21 cellular contexts compared by ENCODE assay signal in the genomic region with DNA sequence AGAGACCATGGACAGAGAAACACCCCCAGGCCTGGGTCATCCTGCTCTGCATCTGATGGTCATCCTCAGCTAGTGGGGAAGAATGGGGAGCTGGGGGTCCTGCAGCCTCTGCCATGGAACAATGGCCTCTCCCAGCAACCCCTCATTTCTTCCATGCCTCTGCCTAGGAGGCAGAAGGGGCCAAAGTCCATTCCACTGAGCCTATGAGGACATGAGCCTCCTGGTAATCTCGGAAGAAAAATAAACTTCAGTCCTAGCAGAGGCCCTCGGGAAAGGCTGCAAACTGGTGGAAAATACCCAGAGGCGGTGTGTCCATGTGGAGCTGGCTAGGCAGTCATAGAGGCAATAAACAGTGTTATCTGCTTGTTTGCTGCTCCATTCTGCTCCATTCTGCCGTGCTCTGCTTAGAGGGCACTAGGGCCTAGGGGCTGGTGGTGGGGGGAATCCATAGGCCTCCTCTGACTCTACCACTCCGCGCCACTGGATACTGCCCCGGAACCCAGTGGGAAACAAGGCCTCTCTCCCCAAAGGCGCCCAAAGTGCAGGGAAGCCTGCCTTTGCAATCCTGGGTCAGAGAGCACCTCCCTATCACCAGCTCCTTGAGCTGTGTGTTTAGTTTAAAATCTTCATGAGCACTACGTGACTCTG. TPM values are rescaled to one million over a fixed set of nuclear protein-coding genes. Genes with fewer than 3 reads are reported as not detected.
DNase-seq lines count a peak whose midpoint lies in the region; ATAC-seq, FAIRE-seq and TF ChIP-seq lines count a peak whose summit lies in the region.
"Had no signal": no experiment of that assay in that cellular context is flagged by ENCODE, and none has a peak within 500 bp of the region (broad histone marks: within the 10 kb centered on the region; RNA-seq: fewer than 3 reads in every experiment).

No MANE protein-coding gene starts in this region.

- intact Hi-C loops in HepG2 (cut with micrococcal nuclease; ENCODE audit: unreplicated experiment), result no loop called here
- intact Hi-C loops in right lobe of liver (cut with DNase I), result no loop called here
- intact Hi-C loops in pancreas (cut with DNase I), result no loop called here
- intact Hi-C loops in activated naive CD4-positive, alpha-beta T cell treated with anti-CD3 and anti-CD28 coated beads for 36 hours (cut with micrococcal nuclease), result no loop called here

- no peak overlapping the region for H3K4me3 Mint-ChIP-seq in activated naive CD4-positive, alpha-beta T cell treated with anti-CD3 and anti-CD28 coated beads for 36 hours
- H3K4me3 Mint-ChIP-seq: activated CD4-positive, alpha-beta T cell treated with anti-CD3 and anti-CD28 coated beads, Interleukin-2, amount 10 ng/mL, durations not matched to agents 7 days and 5 days; CD4-positive, alpha-beta memory T cell had no signal

- H3K27ac ChIP-seq in HepG2 (ENCODE audit: extremely low read length, insufficient read depth, low read length) (peak overlapping the region; percentile 97), right lobe of liver (no peak overlapping the region), pancreas (peak overlapping the region in 2 of 4 donors; percentile 48 to 60)
- H3K27ac ChIP-seq: upper lobe of right lung had no signal

- CTCF ChIA-PET in HepG2 (lab: Yijun Ruan, JAX; ENCODE audit: low intra/inter-chr PET ratio, low total read pairs), result no interaction called here
- CTCF ChIA-PET in activated naive CD4-positive, alpha-beta T cell treated with anti-CD3 and anti-CD28 coated beads for 36 hours (lab: Charles Lee), result interaction anchor here (0.9 to 1.9 kb wide), 2 partner anchors 9 to 12 kb away, joined by 3 to 5 read pairs; no protein-coding TSS in a partner anchor

- H3K27ac Mint-ChIP-seq in activated naive CD4-positive, alpha-beta T cell treated with anti-CD3 and anti-CD28 coated beads for 36 hours, result no peak overlapping the region
- H3K27ac Mint-ChIP-seq: activated T-helper 2 cell treated with anti-CD3 and anti-CD28 coated beads, Interferon-gamma antibody, Interleukin-2, Interleukin-4, amounts not matched to agents 10 μg/mL and 5 μg/mL and 100 μg/mL, durations not matched to agents 14 hours and 24 hours and 36 hours; CD4-positive, alpha-beta memory T cell had no signal

- H3K36me3 ChIP-seq in HepG2 (replicated peaks in 1 of 2; ENCODE audit: control insufficient read depth in 1 of 2, insufficient read depth in 2 of 2, low read length in 2 of 2) (peaks cover 6 to 21% of the 10 kb centered on the region in 2 experiments; a peak in 4 of 5 replicates), right lobe of liver (no peaks in the 10 kb centered on the region), pancreas (no peaks in the 10 kb centered on the region)
- H3K36me3 ChIP-seq: upper lobe of right lung had no signal

- TF ChIP-seq RAD21 in HepG2 (CRISPR knock-in tag; IDR thresholded peaks at IDR 0.05), result no peak

- BruUV-seq in HepG2 (replicated peaks; lab: Mats Ljungman, UMichigan), result no TSS peak

- peak overlapping the region; percentile 92 for H3K4me2 ChIP-seq in HepG2 (ENCODE audit: low read depth, low read length)

- H3K27me3 ChIP-seq in HepG2 (ENCODE audit: control insufficient read depth in 1 of 2, insufficient read depth in 2 of 2, low read length in 2 of 2) (no peaks in the 10 kb centered on the region), right lobe of liver (no peaks in the 10 kb centered on the region), pancreas (no peaks in the 10 kb centered on the region)

- H3K9me3 ChIP-seq in HepG2 (ENCODE audit: low read length), result no peaks in the 10 kb centered on the region
- H3K9me3 ChIP-seq in right lobe of liver, result no peaks in the 10 kb centered on the region
- no peaks in the 10 kb centered on the region for H3K9me3 ChIP-seq in pancreas
- H3K9me3 ChIP-seq: upper lobe of right lung had no signal

- H2AFZ ChIP-seq in HepG2 (ENCODE audit: low read length), result no peak overlapping the region

- H3K9ac ChIP-seq in HepG2 (ENCODE audit: insufficient read depth, low read depth, low read length), result peak overlapping the region; percentile 78

- H4K20me1 ChIP-seq in HepG2 (ENCODE audit: insufficient read depth, low read length), result no peaks in the 10 kb centered on the region

- peaks cover 15% of the 10 kb centered on the region for H3K79me2 ChIP-seq in HepG2 (ENCODE audit: insufficient read depth, low read length)

- peak; percentile 91 for FAIRE-seq in HepG2 (lab: Jason Lieb, UNC)
- FAIRE-seq in pancreas (lab: Jason Lieb, UNC), result no peak
- FAIRE-seq: frontal cortex, GM18507 had no signal

- peak in 1 of 2 experiments; percentile 57; a peak in 2 of 4 replicates for TF ChIP-seq POLR2A in HepG2 (IDR thresholded peaks at IDR 0.05; ENCODE audit: insufficient read depth in 1 of 2, low read depth in 2 of 2, low read length in 2 of 2)
- no peak for TF ChIP-seq POLR2A in right lobe of liver (IDR thresholded peaks at IDR 0.05)

- in situ Hi-C loops in HepG2 (cut with HindIII; ENCODE audit: extremely low pct_ligation_motif_present, low pct_unique_long_range_greater_than_20kb), result loop anchor here (5.0 kb wide), 1 partner anchor 51 kb away; the partner anchor contains the start of gene EIF2B2

- TF ChIP-seq CTCF in HepG2 (CRISPR knock-in tag; IDR thresholded peaks at IDR 0.05) (no peak), right lobe of liver (IDR thresholded peaks at IDR 0.05) (no peak), fibroblast of villous mesenchyme (IDR thresholded peaks at IDR 0.05; ENCODE audit: insufficient read depth, low read depth, low read length) (no peak), pancreas (IDR thresholded peaks at IDR 0.05) (no peak)

- H3K36me3 Mint-ChIP-seq in activated naive CD4-positive, alpha-beta T cell treated with anti-CD3 and anti-CD28 coated beads for 36 hours (ENCODE audit: low read depth), result no peaks in the 10 kb centered on the region
- H3K36me3 Mint-ChIP-seq: CD4-positive, alpha-beta memory T cell had no signal

- ATAC-seq in HepG2 (peak; percentile 33), right lobe of liver (no peak), pancreas (peak; percentile 38 to 74 (median 50)), GM19324 (IDR thresholded peaks at IDR 0.05; ENCODE audit: low FRiP score, unreplicated experiment) (no peak)
- ATAC-seq: sciatic nerve, upper lobe of right lung had no signal

- POLR2A ChIA-PET in HepG2 (lab: Yijun Ruan, JAX), result interaction anchor here (0.7 to 2.6 kb wide), 20 partner anchors 9 to 119 kb away, joined by 3 to 16 read pairs (median 4); partner anchors contain the start of genes ACYP1, EIF2B2, RPS6KL1 and ZC2HC1C

- peak in 1 of 2 experiments; percentile 12; a peak in 1 of 4 replicates for TF ChIP-seq EP300 in HepG2 (IDR thresholded peaks at IDR 0.05; ENCODE audit: low read depth in 2 of 2, low read length in 2 of 2)
- TF ChIP-seq EP300 in HepG2 (CRISPR knock-in tag; IDR thresholded peaks at IDR 0.05; ENCODE audit: borderline replicate concordance), result no peak

- H3K4me1 Mint-ChIP-seq in activated naive CD4-positive, alpha-beta T cell treated with anti-CD3 and anti-CD28 coated beads for 36 hours (ENCODE audit: low read depth), result peaks cover 7% of the 10 kb centered on the region

- H3K4me3 ChIP-seq in HepG2 (replicated peaks in 1 of 3; ENCODE audit: insufficient read depth in 1 of 3, low read depth in 2 of 3, low read length in 3 of 3) (peak overlapping the region; percentile 42 to 70 (median 53)), right lobe of liver (no peak overlapping the region), fibroblast of villous mesenchyme (ENCODE audit: low read depth, low read length) (no peak overlapping the region), pancreas (no peak overlapping the region)
- H3K4me3 ChIP-seq: upper lobe of right lung had no signal

- H3K9me3 Mint-ChIP-seq in activated naive CD4-positive, alpha-beta T cell treated with anti-CD3 and anti-CD28 coated beads for 36 hours, result no peaks in the 10 kb centered on the region
- H3K9me3 Mint-ChIP-seq: activated CD4-positive, alpha-beta T cell treated with anti-CD3 and anti-CD28 coated beads, Interleukin-2, amount 10 ng/mL, durations not matched to agents 7 days and 5 days; activated T-helper 2 cell treated with anti-CD3 and anti-CD28 coated beads, Interferon-gamma antibody, Interleukin-2, Interleukin-4, amounts not matched to agents 10 μg/mL and 5 μg/mL and 100 μg/mL, durations not matched to agents 14 hours and 24 hours and 36 hours had no signal

- DNase-seq in HepG2 (ENCODE audit: low spot score) (peak; percentile 84), right lobe of liver (no peak), fibroblast of villous mesenchyme (ENCODE audit: low read depth) (peak; percentile 72), pancreas (no peak), NCI-H748 (lab: John Stamatoyannopoulos, UW; ENCODE audit: unreplicated experiment) (no peak), NCI-H146 treated with DMSO at 0.1 percent for 48 hours (lab: John Stamatoyannopoulos, UW; ENCODE audit: unreplicated experiment) (no peak)
- DNase-seq in activated naive CD4-positive, alpha-beta T cell treated with anti-CD3 and anti-CD28 coated beads for 36 hours, result no peak
- DNase-seq: activated CD4-positive, alpha-beta T cell treated with anti-CD3 and anti-CD28 coated beads, Interleukin-2, amount 10 ng/mL, durations not matched to agents 7 days and 5 days; CD4-positive, alpha-beta memory T cell; EL; NCI-H1105 treated with DMSO at 0.1 percent for 48 hours; NCI-H526 treated with DMSO at 0.1 percent for 48 hours; SHP77 treated with DMSO at 0.1 percent for 48 hours; stimulated activated CD4-positive, alpha-beta T cell treated with anti-CD3 and anti-CD28 coated beads, Interleukin-1b, Interleukin-23, amount 100 ng/mL, for 48 hours; stimulated activated naive CD4-positive, alpha-beta T cell treated with Interleukin-2 at 50 U/mL for 16 hours; upper lobe of right lung had no signal

- H3K4me1 ChIP-seq in HepG2 (ENCODE audit: insufficient read depth, low read length) (peaks cover 57% of the 10 kb centered on the region), right lobe of liver (peaks cover 0 to 6% (median 2%) of the 10 kb centered on the region in 4 donors), pancreas (peaks cover 0 to 12% (median 11%) of the 10 kb centered on the region in 3 donors)

- H3K27me3 Mint-ChIP-seq in activated naive CD4-positive, alpha-beta T cell treated with anti-CD3 and anti-CD28 coated beads for 36 hours (ENCODE audit: low read depth), result peaks cover 7% of the 10 kb centered on the region

- 0% methylated on average over 3 of the region's 9 CpGs for WGBS in HepG2 (ENCODE audit: low lambda C conversion rate)
- 77% methylated on average over 4 of the region's 9 CpGs for WGBS in right lobe of liver (ENCODE audit: insufficient coverage, low coverage, low lambda C conversion rate, missing lambda C conversion rate)
- WGBS in pancreas, 2 donors, result 50% methylated on average over 9 of the region's 9 CpGs

RNA-seq across cellular contexts. Expression of gene PGF, which starts 4.5 kb away (rescaled TPM):
- total RNA-seq in HepG2 (2016; rRNA removed; fragmentation: Illumina TruSeq; extraction: Trizol) (20.3 and 27.5 TPM in 2 replicates), right lobe of liver (1 to 10 TPM in 5 of 6 experiments, under 1 TPM in 1; 0.55 to 4.2 (median 2.1) TPM), fibroblast of villous mesenchyme (0.64 and 0.86 TPM in 2 replicates), pancreas (1 to 10 TPM in 4 of 6 donors, under 1 TPM in 2; 0.73 to 4.7 (median 1.8) TPM)
- total RNA-seq in HepG2 (2016; cell fraction: cytosol; rRNA removed; fragmentation: Illumina TruSeq; extraction: Trizol; ENCODE audit: low read depth), result 13.0 and 16.2 TPM in 2 replicates
- 17.4 and 28.0 TPM in 2 replicates for total RNA-seq in HepG2 (2016; cell fraction: insoluble cytoplasmic fraction; rRNA removed; fragmentation: Illumina TruSeq; extraction: Trizol)
- total RNA-seq in HepG2 (2016; cell fraction: membrane; rRNA removed; fragmentation: Illumina TruSeq; extraction: Trizol), result 29.3 and 35.9 TPM in 2 replicates
- total RNA-seq in HepG2 (2016; cell fraction: nucleus; rRNA removed; fragmentation: Illumina TruSeq; extraction: Trizol), result 17.6 and 20.1 TPM in 2 replicates
- polyA plus RNA-seq in HepG2 (2011; rRNA removed) (10.7 and 15.9 TPM in 2 replicates), pancreas (1 to 10 TPM; 1.5 to 1.8 TPM)
- 10.4 and 12.8 TPM in 2 replicates for polyA plus RNA-seq in HepG2 (2011; cell fraction: cytosol; rRNA removed)
- polyA plus RNA-seq in HepG2 (2011; cell fraction: nucleus; rRNA removed), result 16.7 and 17.3 TPM in 2 replicates
- 12.1 and 22.6 TPM in 2 replicates for polyA plus RNA-seq in HepG2 (2012)
- 11.5 and 14.9 TPM in 2 replicates for polyA plus RNA-seq in HepG2 (2016; cell fraction: cytosol; fragmentation: Illumina TruSeq; extraction: Trizol; ENCODE audit: low read depth)
- 21.6 and 21.8 TPM in 2 replicates for polyA plus RNA-seq in HepG2 (2016; cell fraction: insoluble cytoplasmic fraction; fragmentation: Illumina TruSeq; extraction: Trizol; ENCODE audit: low read depth)
- polyA plus RNA-seq in HepG2 (2016; cell fraction: membrane; fragmentation: Illumina TruSeq; extraction: Trizol; ENCODE audit: low read depth), result 24.0 and 29.9 TPM in 2 replicates
- polyA plus RNA-seq in HepG2 (2016; cell fraction: nucleus; fragmentation: Illumina TruSeq; extraction: Trizol; ENCODE audit: insufficient read depth, low read depth), result 31.6 and 33.1 TPM in 2 replicates
- 0.12 and 15.6 TPM in 2 replicates for polyA minus RNA-seq in HepG2 (2011; rRNA and poly(A)+ RNA removed; ENCODE audit: low replicate concordance)
- polyA minus RNA-seq in HepG2 (2011; cell fraction: cytosol; rRNA and poly(A)+ RNA removed), result 9.2 and 10.9 TPM in 2 replicates
- polyA minus RNA-seq in HepG2 (2011; cell fraction: nucleus; rRNA and poly(A)+ RNA removed), result 12.9 and 21.1 TPM in 2 replicates
- total RNA-seq in activated naive CD4-positive, alpha-beta T cell treated with anti-CD3 and anti-CD28 coated beads for 36 hours, result under 1 TPM in 1 of 2 experiments, not detected in 1; 0.10 TPM
- total RNA-seq: CD4-positive, alpha-beta memory T cell had no signal

RNA-seq across cellular contexts. Expression of gene RPS6KL1, which starts 27.9 kb away (rescaled TPM):
- total RNA-seq in HepG2 (2016; rRNA removed; fragmentation: Illumina TruSeq; extraction: Trizol) (8.1 and 11.5 TPM in 2 replicates), right lobe of liver (1 to 10 TPM; 3.9 to 7.9 (median 4.9) TPM), fibroblast of villous mesenchyme (1.6 and 2.2 TPM in 2 replicates), pancreas (1 to 10 TPM; 4.0 to 7.7 (median 6.5) TPM)
- 2.4 and 2.7 TPM in 2 replicates for total RNA-seq in HepG2 (2016; cell fraction: cytosol; rRNA removed; fragmentation: Illumina TruSeq; extraction: Trizol; ENCODE audit: low read depth)
- 5.4 and 11.9 TPM in 2 replicates for total RNA-seq in HepG2 (2016; cell fraction: insoluble cytoplasmic fraction; rRNA removed; fragmentation: Illumina TruSeq; extraction: Trizol)
- total RNA-seq in HepG2 (2016; cell fraction: membrane; rRNA removed; fragmentation: Illumina TruSeq; extraction: Trizol), result 6.9 and 7.9 TPM in 2 replicates
- 12.4 and 16.2 TPM in 2 replicates for total RNA-seq in HepG2 (2016; cell fraction: nucleus; rRNA removed; fragmentation: Illumina TruSeq; extraction: Trizol)
- polyA plus RNA-seq in HepG2 (2011; rRNA removed) (6.5 and 10.3 TPM in 2 replicates), pancreas (10 to 100 TPM; 14.6 to 23.8 TPM)
- polyA plus RNA-seq in HepG2 (2011; cell fraction: cytosol; rRNA removed), result 3.2 and 3.9 TPM in 2 replicates
- 23.6 and 25.1 TPM in 2 replicates for polyA plus RNA-seq in HepG2 (2011; cell fraction: nucleus; rRNA removed)
- 4.9 and 11.7 TPM in 2 replicates for polyA plus RNA-seq in HepG2 (2012)
- 1.2 and 1.7 TPM in 2 replicates for polyA plus RNA-seq in HepG2 (2016; cell fraction: cytosol; fragmentation: Illumina TruSeq; extraction: Trizol; ENCODE audit: low read depth)
- 3.7 and 6.7 TPM in 2 replicates for polyA plus RNA-seq in HepG2 (2016; cell fraction: insoluble cytoplasmic fraction; fragmentation: Illumina TruSeq; extraction: Trizol; ENCODE audit: low read depth)
- polyA plus RNA-seq in HepG2 (2016; cell fraction: membrane; fragmentation: Illumina TruSeq; extraction: Trizol; ENCODE audit: low read depth), result 2.9 and 4.2 TPM in 2 replicates
- 20.2 and 23.1 TPM in 2 replicates for polyA plus RNA-seq in HepG2 (2016; cell fraction: nucleus; fragmentation: Illumina TruSeq; extraction: Trizol; ENCODE audit: insufficient read depth, low read depth)
- 8.7 and 18.6 TPM in 2 replicates for polyA minus RNA-seq in HepG2 (2011; rRNA and poly(A)+ RNA removed; ENCODE audit: low replicate concordance)
- polyA minus RNA-seq in HepG2 (2011; cell fraction: cytosol; rRNA and poly(A)+ RNA removed), result 2.4 and 3.3 TPM in 2 replicates
- 12.1 and 17.3 TPM in 2 replicates for polyA minus RNA-seq in HepG2 (2011; cell fraction: nucleus; rRNA and poly(A)+ RNA removed)
- total RNA-seq in activated naive CD4-positive, alpha-beta T cell treated with anti-CD3 and anti-CD28 coated beads for 36 hours, result 1 to 10 TPM; 4.5 to 6.8 TPM

RNA-seq across cellular contexts. Expression of gene EIF2B2, which starts 51.8 kb away (rescaled TPM):
- total RNA-seq in HepG2 (2016; rRNA removed; fragmentation: Illumina TruSeq; extraction: Trizol) (54.4 and 80.9 TPM in 2 replicates), right lobe of liver (10 to 100 TPM; 16.1 to 37.5 (median 20.1) TPM), fibroblast of villous mesenchyme (46.6 and 49.6 TPM in 2 replicates), pancreas (10 to 100 TPM; 11.2 to 22.1 (median 16.6) TPM)
- total RNA-seq in HepG2 (2016; cell fraction: cytosol; rRNA removed; fragmentation: Illumina TruSeq; extraction: Trizol; ENCODE audit: low read depth), result 10.9 and 15.6 TPM in 2 replicates
- total RNA-seq in HepG2 (2016; cell fraction: insoluble cytoplasmic fraction; rRNA removed; fragmentation: Illumina TruSeq; extraction: Trizol), result 56.6 and 74.9 TPM in 2 replicates
- 18.1 and 24.3 TPM in 2 replicates for total RNA-seq in HepG2 (2016; cell fraction: membrane; rRNA removed; fragmentation: Illumina TruSeq; extraction: Trizol)
- total RNA-seq in HepG2 (2016; cell fraction: nucleus; rRNA removed; fragmentation: Illumina TruSeq; extraction: Trizol), result 26.5 and 26.8 TPM in 2 replicates
- polyA plus RNA-seq in HepG2 (2011; rRNA removed) (71.7 and 78.6 TPM in 2 replicates), pancreas (10 to 100 TPM; 12.4 to 19.0 TPM)
- 69.7 and 85.2 TPM in 2 replicates for polyA plus RNA-seq in HepG2 (2011; cell fraction: cytosol; rRNA removed)
- 27.5 and 29.1 TPM in 2 replicates for polyA plus RNA-seq in HepG2 (2011; cell fraction: nucleus; rRNA removed)
- 33.6 and 54.0 TPM in 2 replicates for polyA plus RNA-seq in HepG2 (2012)
- polyA plus RNA-seq in HepG2 (2016; cell fraction: cytosol; fragmentation: Illumina TruSeq; extraction: Trizol; ENCODE audit: low read depth), result 19.8 and 22.0 TPM in 2 replicates
- 91.0 and 97.2 TPM in 2 replicates for polyA plus RNA-seq in HepG2 (2016; cell fraction: insoluble cytoplasmic fraction; fragmentation: Illumina TruSeq; extraction: Trizol; ENCODE audit: low read depth)
- 22.9 and 23.0 TPM in 2 replicates for polyA plus RNA-seq in HepG2 (2016; cell fraction: membrane; fragmentation: Illumina TruSeq; extraction: Trizol; ENCODE audit: low read depth)
- polyA plus RNA-seq in HepG2 (2016; cell fraction: nucleus; fragmentation: Illumina TruSeq; extraction: Trizol; ENCODE audit: insufficient read depth, low read depth), result 37.9 and 39.1 TPM in 2 replicates
- polyA minus RNA-seq in HepG2 (2011; rRNA and poly(A)+ RNA removed; ENCODE audit: low replicate concordance), result 63.6 and 109 TPM in 2 replicates
- polyA minus RNA-seq in HepG2 (2011; cell fraction: cytosol; rRNA and poly(A)+ RNA removed), result 20.6 and 23.0 TPM in 2 replicates
- 24.2 and 26.6 TPM in 2 replicates for polyA minus RNA-seq in HepG2 (2011; cell fraction: nucleus; rRNA and poly(A)+ RNA removed)
- total RNA-seq in activated naive CD4-positive, alpha-beta T cell treated with anti-CD3 and anti-CD28 coated beads for 36 hours, result 10 to 100 TPM; 64.8 to 65.4 TPM

Comparison
In these comparisons a context has a peak if more than half of its experiments do, and no peak if none do; other contexts are left out.
1. ATAC-seq: peak in HepG2 (single experiment) and pancreas (4 of 4); none in right lobe of liver (0 of 4) and GM19324 (single experiment).
2. DNase-seq: peak in HepG2 (single experiment) and fibroblast of villous mesenchyme (single experiment); none in right lobe of liver (0 of 3), pancreas (0 of 6), NCI-H748 (single experiment), activated naive CD4-positive, alpha-beta T cell treated with anti-CD3 and anti-CD28 coated beads for 36 hours (single experiment) and NCI-H146 treated with DMSO at 0.1 percent for 48 hours (single experiment).
3. H3K4me3 ChIP-seq: peak in HepG2 (3 of 3); none in right lobe of liver (0 of 3), fibroblast of villous mesenchyme (single experiment) and pancreas (0 of 4).